In genomic region chr10:133160813-133161471, GRCh38 we compare ENCODE assay signal across 9 cellular contexts. TPM values are rescaled to one million over a fixed set of nuclear protein-coding genes. Genes with fewer than 3 reads are reported as not detected.
A peak's percentile ranks its signal among the peaks of the same experiment; 100 is the strongest.
DNase-seq lines count a peak whose midpoint lies in the region; TF ChIP-seq lines count a peak whose summit lies in the region.
"Had no signal": no experiment of that assay in that cellular context is flagged by ENCODE, and none has a peak within 500 bp of the region (broad histone marks: within the 10 kb centered on the region; RNA-seq: fewer than 3 reads in every experiment).

No MANE protein-coding gene starts in this region.

- H3K9me3 ChIP-seq in adrenal gland (replicated peaks in 1 of 3) (no peaks in the 10 kb centered on the region), skeletal muscle tissue (ENCODE audit: control insufficient read depth in 3 of 3, low read length in 3 of 3) (no peaks in the 10 kb centered on the region)

- H3K36me3 Mint-ChIP-seq in immature natural killer cell: no peaks in the 10 kb centered on the region
- H3K36me3 Mint-ChIP-seq: activated naive CD8-positive, alpha-beta T cell treated with anti-CD3 and anti-CD28 coated beads, Interleukin-2, amount 10 ng/mL, durations not matched to agents 7 days and 5 days had no signal

- no peaks in the 10 kb centered on the region for H3K4me1 Mint-ChIP-seq in immature natural killer cell
- H3K4me1 Mint-ChIP-seq: activated naive CD8-positive, alpha-beta T cell treated with anti-CD3 and anti-CD28 coated beads, Interleukin-2, amount 10 ng/mL, durations not matched to agents 7 days and 5 days had no signal

- H3K27me3 Mint-ChIP-seq in immature natural killer cell (ENCODE audit: low read depth in 3 of 3): peaks cover 0 to 5% (median 3%) of the 10 kb centered on the region in 3 donors

- TF ChIP-seq CTCF in adrenal gland (IDR thresholded peaks at IDR 0.05): no peak

- WGBS in adrenal gland, 4 donors: 0 to 5% (median 3%) methylated on average over 3 to 29 of the region's 29 CpGs

- peak; percentile 78 for DNase-seq in H7
- DNase-seq in adrenal gland: peak in 2 of 7 donors; percentile 26 to 55
- no peak for DNase-seq in immature natural killer cell
- no peak for DNase-seq in RKO (ENCODE audit: low spot score)
- DNase-seq in amygdala (lab: John Stamatoyannopoulos, UW): no peak
- no peak for DNase-seq in NCI-H146 treated with DMSO at 0.1 percent for 48 hours (lab: John Stamatoyannopoulos, UW; ENCODE audit: unreplicated experiment)
- DNase-seq in NCI-H2227 (lab: John Stamatoyannopoulos, UW; ENCODE audit: unreplicated experiment): no peak
- DNase-seq: activated naive CD8-positive, alpha-beta T cell treated with anti-CD3 and anti-CD28 coated beads, Interleukin-2, amount 10 ng/mL, durations not matched to agents 7 days and 5 days had no signal

- H3K36me3 ChIP-seq in H7 (replicated peaks; ENCODE audit: control insufficient read depth, insufficient read depth, low read length) (peaks cover 2% of the 10 kb centered on the region), adrenal gland (replicated peaks in 1 of 2) (no peaks in the 10 kb centered on the region), skeletal muscle tissue (ENCODE audit: control insufficient read depth in 3 of 3, insufficient read depth in 3 of 3, low read length in 3 of 3) (no peaks in the 10 kb centered on the region)

- peaks cover 5% of the 10 kb centered on the region for H3K27me3 ChIP-seq in H7 (ENCODE audit: control insufficient read depth, insufficient read depth, low read length)
- no peaks in the 10 kb centered on the region for H3K27me3 ChIP-seq in adrenal gland
- peaks cover 63 to 82% (median 68%) of the 10 kb centered on the region in 3 donors for H3K27me3 ChIP-seq in skeletal muscle tissue (ENCODE audit: control insufficient read depth in 3 of 3, insufficient read depth in 3 of 3, low read length in 3 of 3)

- peak overlapping the region; percentile 74 for H3K4me3 ChIP-seq in H7 (ENCODE audit: insufficient read depth, low read depth, low read length)
- H3K4me3 ChIP-seq in adrenal gland: peak overlapping the region in 3 of 4 donors; percentile 59 to 86 (median 62)
- H3K4me3 ChIP-seq in skeletal muscle tissue (ENCODE audit: low read length in 3 of 3): peak overlapping the region in 2 of 3 donors; percentile 6 to 7

- H3K9me3 Mint-ChIP-seq in immature natural killer cell: no peaks in the 10 kb centered on the region
- H3K9me3 Mint-ChIP-seq: activated naive CD8-positive, alpha-beta T cell treated with anti-CD3 and anti-CD28 coated beads, Interleukin-2, amount 10 ng/mL, durations not matched to agents 7 days and 5 days had no signal

- H3K4me3 Mint-ChIP-seq in immature natural killer cell: peak overlapping the region; percentile 15 to 52 (median 48)
- H3K4me3 Mint-ChIP-seq: activated naive CD8-positive, alpha-beta T cell treated with anti-CD3 and anti-CD28 coated beads, Interleukin-2, amount 10 ng/mL, durations not matched to agents 7 days and 5 days had no signal

- no peak overlapping the region for H3K9ac ChIP-seq in skeletal muscle tissue (ENCODE audit: low read depth in 1 of 3, low read length in 3 of 3)

- H3K27ac Mint-ChIP-seq in immature natural killer cell: no peak overlapping the region
- H3K27ac Mint-ChIP-seq: activated naive CD8-positive, alpha-beta T cell treated with anti-CD3 and anti-CD28 coated beads, Interleukin-2, amount 10 ng/mL, durations not matched to agents 7 days and 5 days had no signal

- H3K27ac ChIP-seq in adrenal gland: peak overlapping the region; percentile 53 to 91 (median 69)
- H3K27ac ChIP-seq in skeletal muscle tissue (ENCODE audit: low read depth, low read length): no peak overlapping the region

- intact Hi-C loops in adrenal gland (cut with DNase I): no loop called here

- H3K4me1 ChIP-seq in adrenal gland (replicated peaks in 1 of 2): peaks cover 37 to 48% of the 10 kb centered on the region in 2 donors
- H3K4me1 ChIP-seq in skeletal muscle tissue (ENCODE audit: control insufficient read depth in 3 of 3, insufficient read depth in 3 of 3, low read length in 3 of 3): peaks cover 8 to 24% (median 15%) of the 10 kb centered on the region in 3 donors

- TF ChIP-seq POLR2A in adrenal gland (IDR thresholded peaks at IDR 0.05): no peak

RNA-seq across cellular contexts. Expression of gene KNDC1, which starts 0.9 kb away (rescaled TPM):
- total RNA-seq in H7 (2014; rRNA removed; shearing (Covaris generic)): 13.7 and 16.7 TPM in 2 replicates
- total RNA-seq in adrenal gland: 10 to 100 TPM; 12.2 to 93.4 (median 41.5) TPM
- polyA plus RNA-seq in adrenal gland: 10 to 100 TPM in 2 of 3 donors, 1 to 10 TPM in 1; 1.0 to 53.2 (median 19.2) TPM
- polyA plus RNA-seq in immature natural killer cell: not detected
- 0.52 TPM for total RNA-seq in skeletal muscle tissue

Comparison
In these comparisons a context has a peak if more than half of its experiments do, and no peak if none do; other contexts are left out.
1. H3K4me3 ChIP-seq: peak in every context shown above with its lines; median percentile 74 in H7; 62 in adrenal gland; 6 in skeletal muscle tissue.